Comparison of ENCODE assay signal across 1 cellular context in the genomic region with DNA sequence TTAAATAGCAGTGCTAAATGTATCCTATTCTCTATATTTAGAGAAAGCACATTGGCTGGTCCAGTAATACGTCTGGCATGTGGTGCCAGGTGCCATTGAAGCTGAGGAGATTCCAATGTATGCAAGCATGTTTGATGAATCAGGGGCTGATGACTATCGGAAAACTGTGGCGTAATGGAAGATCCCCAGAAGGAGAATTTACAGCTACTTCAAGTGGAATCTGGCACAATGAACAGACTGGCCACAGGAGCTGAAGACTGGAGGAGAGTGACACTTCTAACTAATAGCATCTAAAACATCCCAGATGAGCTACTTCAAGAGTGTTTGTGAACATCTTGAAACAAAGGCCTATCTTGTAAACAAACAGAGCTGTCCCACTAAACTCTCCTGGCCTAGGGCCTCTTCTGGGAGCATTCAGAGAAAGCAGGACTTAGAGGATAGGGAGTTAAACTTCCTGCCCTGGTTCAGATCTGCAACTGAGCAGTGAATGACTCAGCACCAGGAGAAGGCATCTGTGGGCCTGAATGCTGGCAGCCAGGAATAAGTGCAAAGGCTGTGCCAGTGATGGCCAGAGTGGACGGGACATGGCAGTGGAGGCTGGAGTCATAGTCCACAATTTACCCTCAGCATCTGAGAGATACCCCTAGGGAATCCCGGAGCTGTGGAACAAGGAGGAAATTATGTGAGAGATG.
TF ChIP-seq lines count a peak whose summit lies in the region.

No MANE protein-coding gene starts in this region.

TF ChIP-seq in K562, 482 proteins besides CTCF, POLR2A, EP300 and RAD21:
- TF ChIP-seq C11orf30 (IDR thresholded peaks at IDR 0.05; ENCODE audit: low read depth) = peak; percentile 81
- TF ChIP-seq, protein P1, sequence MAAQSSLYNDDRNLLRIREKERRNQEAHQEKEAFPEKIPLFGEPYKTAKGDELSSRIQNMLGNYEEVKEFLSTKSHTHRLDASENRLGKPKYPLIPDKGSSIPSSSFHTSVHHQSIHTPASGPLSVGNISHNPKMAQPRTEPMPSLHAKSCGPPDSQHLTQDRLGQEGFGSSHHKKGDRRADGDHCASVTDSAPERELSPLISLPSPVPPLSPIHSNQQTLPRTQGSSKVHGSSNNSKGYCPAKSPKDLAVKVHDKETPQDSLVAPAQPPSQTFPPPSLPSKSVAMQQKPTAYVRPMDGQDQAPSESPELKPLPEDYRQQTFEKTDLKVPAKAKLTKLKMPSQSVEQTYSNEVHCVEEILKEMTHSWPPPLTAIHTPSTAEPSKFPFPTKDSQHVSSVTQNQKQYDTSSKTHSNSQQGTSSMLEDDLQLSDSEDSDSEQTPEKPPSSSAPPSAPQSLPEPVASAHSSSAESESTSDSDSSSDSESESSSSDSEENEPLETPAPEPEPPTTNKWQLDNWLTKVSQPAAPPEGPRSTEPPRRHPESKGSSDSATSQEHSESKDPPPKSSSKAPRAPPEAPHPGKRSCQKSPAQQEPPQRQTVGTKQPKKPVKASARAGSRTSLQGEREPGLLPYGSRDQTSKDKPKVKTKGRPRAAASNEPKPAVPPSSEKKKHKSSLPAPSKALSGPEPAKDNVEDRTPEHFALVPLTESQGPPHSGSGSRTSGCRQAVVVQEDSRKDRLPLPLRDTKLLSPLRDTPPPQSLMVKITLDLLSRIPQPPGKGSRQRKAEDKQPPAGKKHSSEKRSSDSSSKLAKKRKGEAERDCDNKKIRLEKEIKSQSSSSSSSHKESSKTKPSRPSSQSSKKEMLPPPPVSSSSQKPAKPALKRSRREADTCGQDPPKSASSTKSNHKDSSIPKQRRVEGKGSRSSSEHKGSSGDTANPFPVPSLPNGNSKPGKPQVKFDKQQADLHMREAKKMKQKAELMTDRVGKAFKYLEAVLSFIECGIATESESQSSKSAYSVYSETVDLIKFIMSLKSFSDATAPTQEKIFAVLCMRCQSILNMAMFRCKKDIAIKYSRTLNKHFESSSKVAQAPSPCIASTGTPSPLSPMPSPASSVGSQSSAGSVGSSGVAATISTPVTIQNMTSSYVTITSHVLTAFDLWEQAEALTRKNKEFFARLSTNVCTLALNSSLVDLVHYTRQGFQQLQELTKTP (IDR thresholded peaks at IDR 0.05; ENCODE audit: low read depth in 1 of 2, partially characterized antibody in 2 of 2) = no peak
- TF ChIP-seq ZNF23 (CRISPR knock-in tag; IDR thresholded peaks at IDR 0.05) = no peak
- no peak for TF ChIP-seq SIN3B (IDR thresholded peaks at IDR 0.05; ENCODE audit: low read depth)
- TF ChIP-seq FOXK2 (conservative IDR thresholded peaks at IDR 0.05 in 1 of 2, IDR thresholded peaks at IDR 0.05 in 1 of 2; ENCODE audit: low read depth in 2 of 2) = no peak
- TF ChIP-seq MCM3 (IDR thresholded peaks at IDR 0.05) = no peak
- TF ChIP-seq MAFK (IDR thresholded peaks at IDR 0.05; ENCODE audit: low read length) = peak; percentile 72
- TF ChIP-seq MAFF (IDR thresholded peaks at IDR 0.05; ENCODE audit: low read length) = peak; percentile 62; the same call in 1 of the 2 replicates
- TF ChIP-seq MAFG (tag; conservative IDR thresholded peaks at IDR 0.05) = peak; percentile 76
- no peak for TF ChIP-seq DACH1 (IDR thresholded peaks at IDR 0.05; ENCODE audit: partially characterized antibody)
- TF ChIP-seq STAT5B (CRISPR knock-in tag; IDR thresholded peaks at IDR 0.05) = no peak
- TF ChIP-seq SMARCA4 (IDR thresholded peaks at IDR 0.05) = peak; percentile 21; the same call in 1 of the 2 replicates
- TF ChIP-seq U2AF2 (optimal IDR thresholded peaks at IDR 0.05; ENCODE audit: low read depth, low read length) = no peak
- peak; percentile 41; the same call in 1 of the 2 replicates for TF ChIP-seq NFE2L1 (tag; IDR thresholded peaks at IDR 0.05; ENCODE audit: borderline replicate concordance, low read depth)
- peak; percentile 87 for TF ChIP-seq NFE2 (IDR thresholded peaks at IDR 0.05; ENCODE audit: low read depth)
- TF ChIP-seq ZNF316 (IDR thresholded peaks at IDR 0.05) = peak; percentile 70
